ENCODE assay signal across 2 cellular contexts in the genomic region with DNA sequence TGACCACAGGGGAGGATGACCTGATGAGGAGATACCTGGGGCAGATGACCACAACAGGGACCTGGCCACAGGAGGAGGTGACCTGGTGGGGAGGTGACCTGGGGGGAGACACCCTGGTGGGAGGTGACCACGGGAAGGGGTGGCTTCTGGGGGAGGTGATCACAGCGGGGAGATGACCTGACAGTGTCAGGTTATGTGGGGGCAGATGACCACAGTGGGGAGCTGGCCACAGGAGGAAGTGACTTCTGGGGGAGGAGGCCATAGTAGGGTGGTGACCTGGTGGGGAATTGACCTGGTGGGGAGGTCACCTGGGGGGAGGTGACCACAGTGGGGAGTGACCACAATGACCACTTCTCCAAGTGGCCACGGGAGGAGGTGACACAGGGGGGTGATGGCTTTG.
DNase-seq lines count a peak whose midpoint lies in the region; ATAC-seq and TF ChIP-seq lines count a peak whose summit lies in the region.
"Not testable (repeated sequence)": the region's sequence is repeated elsewhere in the genome, so short reads cannot be mapped to it uniquely, and the experiment has no call there.

No MANE protein-coding gene starts in this region.

- intact Hi-C loops in naive thymus-derived CD4-positive, alpha-beta T cell (cut with micrococcal nuclease); natural killer cell (cut with micrococcal nuclease): not testable (repeated sequence)

- not testable (repeated sequence) for H3K9me3 Mint-ChIP-seq in naive thymus-derived CD4-positive, alpha-beta T cell; natural killer cell

- not testable (repeated sequence) for H3K4me3 Mint-ChIP-seq in naive thymus-derived CD4-positive, alpha-beta T cell; natural killer cell

- POLR2A ChIA-PET in naive thymus-derived CD4-positive, alpha-beta T cell (lab: Charles Lee), result not testable (repeated sequence)

- not testable (repeated sequence) for DNase-seq in naive thymus-derived CD4-positive, alpha-beta T cell; natural killer cell

- H3K36me3 ChIP-seq in naive thymus-derived CD4-positive, alpha-beta T cell (ENCODE audit: control insufficient read depth in 2 of 3, insufficient read depth in 3 of 3, low read length in 3 of 3), result not testable (repeated sequence)

- not testable (repeated sequence) for H3K4me1 ChIP-seq in naive thymus-derived CD4-positive, alpha-beta T cell (ENCODE audit: control insufficient read depth in 2 of 2, insufficient read depth in 2 of 2, low read length in 2 of 2)

- H3K27me3 Mint-ChIP-seq in naive thymus-derived CD4-positive, alpha-beta T cell; natural killer cell (ENCODE audit: low read depth in 2 of 2): not testable (repeated sequence)

- H3K9me3 ChIP-seq in naive thymus-derived CD4-positive, alpha-beta T cell (ENCODE audit: control insufficient read depth in 2 of 3, low read length in 3 of 3), result not testable (repeated sequence)

- H3K36me3 Mint-ChIP-seq in naive thymus-derived CD4-positive, alpha-beta T cell; natural killer cell: not testable (repeated sequence)

- not testable (repeated sequence) for H3K27me3 ChIP-seq in naive thymus-derived CD4-positive, alpha-beta T cell (ENCODE audit: control insufficient read depth in 2 of 2, insufficient read depth in 2 of 2, low read length in 2 of 2)

- H3K4me3 ChIP-seq in naive thymus-derived CD4-positive, alpha-beta T cell (ENCODE audit: low read length), result not testable (repeated sequence)

- H3K4me1 Mint-ChIP-seq in naive thymus-derived CD4-positive, alpha-beta T cell; natural killer cell: not testable (repeated sequence)

- peak; percentile 66 for ATAC-seq in naive thymus-derived CD4-positive, alpha-beta T cell
- ATAC-seq in natural killer cell, result peak; percentile 9 to 76 (median 13)

- CTCF ChIA-PET in naive thymus-derived CD4-positive, alpha-beta T cell (lab: Charles Lee), result not testable (repeated sequence)

- TF ChIP-seq CTCF in natural killer cell (IDR thresholded peaks at IDR 0.05), result not testable (repeated sequence)

- H3K27ac ChIP-seq in naive thymus-derived CD4-positive, alpha-beta T cell (ENCODE audit: low read depth, low read length), result not testable (repeated sequence)

- not testable (repeated sequence) for H3K27ac Mint-ChIP-seq in naive thymus-derived CD4-positive, alpha-beta T cell; natural killer cell
